In genomic region chr17:75595919-75596310, GRCh38 we compare ENCODE assay signal across 18 cellular contexts. TPM values are rescaled to one million over a fixed set of nuclear protein-coding genes. Genes with fewer than 3 reads are reported as not detected.
DNase-seq lines count a peak whose midpoint lies in the region; ATAC-seq, FAIRE-seq and TF ChIP-seq lines count a peak whose summit lies in the region.
"Had no signal": no experiment of that assay in that cellular context is flagged by ENCODE, and none has a peak within 500 bp of the region (broad histone marks: within the 10 kb centered on the region; RNA-seq: fewer than 3 reads in every experiment).

No MANE protein-coding gene starts in this region.

- BruUV-seq in K562 (replicated peaks; lab: Mats Ljungman, UMichigan), result no TSS peak

- in situ Hi-C loops in K562 (cut with MboI), result no loop called here

- H3K4me2 ChIP-seq in A549 (no peak overlapping the region), K562 (ENCODE audit: insufficient read depth, low read length) (no peak overlapping the region)
- H3K4me2 ChIP-seq: BLaER1 had no signal

- H3K27me3 ChIP-seq in K562 (ENCODE audit: control insufficient read depth in 2 of 2, insufficient read depth in 2 of 2, low read length in 2 of 2), result peaks cover 4 to 27% of the 10 kb centered on the region in 2 experiments; a peak in 4 of 5 replicates
- H3K27me3 ChIP-seq: BLaER1 had no signal

- intact Hi-C loops in K562 (cut with micrococcal nuclease), result no loop called here

- peaks cover 8% of the 10 kb centered on the region for H3K4me1 ChIP-seq in A549
- peaks cover 0 to 25% of the 10 kb centered on the region in 2 experiments; a peak in 2 of 5 replicates for H3K4me1 ChIP-seq in K562 (replicated peaks in 1 of 2; ENCODE audit: control insufficient read depth in 2 of 2, insufficient read depth in 2 of 2, low read length in 2 of 2)
- H3K4me1 ChIP-seq: Caco-2 had no signal

- no peak for TF ChIP-seq CTCF in A549 (IDR thresholded peaks at IDR 0.05)
- TF ChIP-seq CTCF in K562 (IDR thresholded peaks at IDR 0.05 in 2 of 3, conservative IDR thresholded peaks at IDR 0.05 in 1 of 3; ENCODE audit: insufficient read depth in 2 of 3, low read depth in 1 of 3, low read length in 3 of 3), result no peak

- no peak for ATAC-seq in A549
- ATAC-seq in K562, result no peak
- ATAC-seq: CD8-positive, alpha-beta T cell had no signal

- TF ChIP-seq EP300 in A549 (IDR thresholded peaks at IDR 0.05), result no peak
- no peak for TF ChIP-seq EP300 in K562 (IDR thresholded peaks at IDR 0.05; ENCODE audit: low read length)

- peak overlapping the region in 1 of 2 experiments; percentile 36; a peak in 1 of 4 replicates for H3K9ac ChIP-seq in K562 (ENCODE audit: insufficient read depth in 1 of 2, low read depth in 2 of 2, low read length in 2 of 2)
- H3K9ac ChIP-seq: BLaER1, GM23248 had no signal

- TF ChIP-seq RAD21 in A549 (conservative IDR thresholded peaks at IDR 0.05 in 1 of 2, IDR thresholded peaks at IDR 0.05 in 1 of 2) (no peak), K562 (CRISPR knock-in tag; conservative IDR thresholded peaks at IDR 0.05 in 1 of 2, IDR thresholded peaks at IDR 0.05 in 1 of 2) (no peak)

- FAIRE-seq in A549 (lab: Jason Lieb, UNC), result no peak
- FAIRE-seq in H54 (lab: Jason Lieb, UNC), result no peak
- no peak for FAIRE-seq in K562 (lab: Jason Lieb, UNC)
- FAIRE-seq: G401.6, GM12892 had no signal

- DNase-seq in A549 (ENCODE audit: low read depth in 1 of 2, low spot score in 1 of 2) (no peak), H54 (ENCODE audit: insufficient read length, low spot score) (no peak), K562 (ENCODE audit: extremely low read depth in 1 of 4, low spot score in 3 of 4) (no peak), SIG-M5 treated with dmso at 0.1 percent for 504 hours (lab: John Stamatoyannopoulos, UW; ENCODE audit: unreplicated experiment) (no peak), NCI-H82 treated with DMSO at 0.1 percent for 48 hours (lab: John Stamatoyannopoulos, UW; ENCODE audit: unreplicated experiment) (no peak)
- DNase-seq in activated naive CD4-positive, alpha-beta T cell (lab: John Stamatoyannopoulos, UW), result no peak
- DNase-seq: Caco-2; CD4-positive, CD25-positive, alpha-beta regulatory T cell; DMS153; DND-41; GM23248 had no signal

- H3K9me3 ChIP-seq in A549 (no peaks in the 10 kb centered on the region), K562 (replicated peaks; ENCODE audit: control insufficient read depth, insufficient read depth, low read depth, low read length) (no peaks in the 10 kb centered on the region)
- H3K9me3 ChIP-seq: BLaER1, Caco-2 had no signal

- H3K27ac ChIP-seq in A549 (peak overlapping the region in 1 of 2 experiments; percentile 41; a peak in 1 of 6 replicates), K562 (ENCODE audit: extremely low read depth, low read depth, low read length) (no peak overlapping the region)
- H3K27ac ChIP-seq: BLaER1, C4-2B, GM23248 had no signal

- H4K20me1 ChIP-seq in K562 (replicated peaks; ENCODE audit: control insufficient read depth, insufficient read depth, low read length), result no peaks in the 10 kb centered on the region

- WGBS in A549 (ENCODE audit: missing lambda C conversion rate), result 65% methylated on average over 6 of the region's 6 CpGs
- WGBS in K562 (ENCODE audit: insufficient coverage, low coverage, missing lambda C conversion rate), result 3% methylated on average over 5 of the region's 6 CpGs

- H3K4me3 ChIP-seq in A549 (no peak overlapping the region), K562 (no peak overlapping the region)
- H3K4me3 ChIP-seq: BLaER1, GM23248 had no signal

- H3K79me2 ChIP-seq in K562 (ENCODE audit: control insufficient read depth, insufficient read depth, low read length), result no peaks in the 10 kb centered on the region

- TF ChIP-seq POLR2A in A549 (IDR thresholded peaks at IDR 0.05; ENCODE audit: low read length), result no peak
- 0 out of 2 replicates have a peak, but pooled peaks have one; percentile 15 for TF ChIP-seq POLR2A in H54 (IDR thresholded peaks at IDR 0.05; ENCODE audit: low read depth, low read length)
- no peak for TF ChIP-seq POLR2A in K562 (conservative IDR thresholded peaks at IDR 0.05)

- H2AFZ ChIP-seq in K562 (ENCODE audit: low read depth, low read length), result no peak overlapping the region
- H2AFZ ChIP-seq: GM23248 had no signal

- CTCF ChIA-PET in A549 (lab: Yijun Ruan, JAX), result interaction anchor here (0.7 to 29.9 kb wide), 6 partner anchors 27 to 388 kb away, joined by 3 to 926 read pairs (median 4); partner anchors contain the start of genes SMIM5 and TSEN54
- CTCF ChIA-PET in K562 (lab: Yijun Ruan, JAX; ENCODE audit: low intra/inter-chr PET ratio), result no interaction called here

- no peaks in the 10 kb centered on the region for H3K36me3 ChIP-seq in K562 (ENCODE audit: control insufficient read depth, insufficient read depth, low read length)

- POLR2A ChIA-PET in A549 (lab: Yijun Ruan, JAX), result no interaction called here
- POLR2A ChIA-PET in K562 (lab: Yijun Ruan, JAX), result interaction anchor here (0.6 kb wide), 1 partner anchor 592 kb away, joined by 3 read pairs; no protein-coding TSS in a partner anchor

- H3K9me1 ChIP-seq in K562 (ENCODE audit: control insufficient read depth, insufficient read depth, low read length), result no peaks in the 10 kb centered on the region

TF ChIP-seq in A549, 52 proteins besides CTCF, POLR2A, EP300 and RAD21:
- TF ChIP-seq FOSL2 (IDR thresholded peaks at IDR 0.05) (no peak), FOSL2 (CRISPR knock-in tag; IDR thresholded peaks at IDR 0.05) (no peak), MAFK (IDR thresholded peaks at IDR 0.05; ENCODE audit: partially characterized antibody) (peak; percentile 20), HEYL (CRISPR knock-in tag; IDR thresholded peaks at IDR 0.05) (no peak), ZFP36 (IDR thresholded peaks at IDR 0.05; ENCODE audit: borderline replicate concordance, partially characterized antibody) (peak; percentile 87)

RNA-seq across cellular contexts. Expression of gene MYO15B, which starts 8.3 kb away (rescaled TPM):
- polyA plus RNA-seq in A549 (2011; rRNA removed) (12.4 and 17.7 TPM in 2 replicates), A549 (2017; fragmentation: RNase III; extraction: RNeasy Plus Mini Kit Qiagen cat#74134 plus additional on column Dnase treatment) (27.4 to 33.9 TPM (median 33.5 TPM) in 3 replicates), K562 (2011; rRNA removed) (0.82 and 1.2 TPM in 2 replicates), K562 (2014; fragmentation: Illumina TruSeq; extraction: Trizol) (0.12 and 0.76 TPM in 2 replicates), K562 (2014; fragmentation: Nextera tagmentation; extraction: Ambion mirVana) (not detected), K562 (2014; rRNA removed) (0.98 and 1.5 TPM in 2 replicates)
- 14.1 and 16.2 TPM in 2 replicates for polyA plus RNA-seq in A549 (2012; cell fraction: cytosol; rRNA removed)
- polyA plus RNA-seq in A549 (2012; cell fraction: nucleus; rRNA removed), result 120 and 145 TPM in 2 replicates
- polyA minus RNA-seq in A549 (2011; rRNA and poly(A)+ RNA removed), result 21.2 and 21.5 TPM in 2 replicates
- 8.9 and 39.4 TPM in 2 replicates for total RNA-seq in K562 (2011; cell fraction: chromatin; rRNA removed; ENCODE audit: low replicate concordance)
- total RNA-seq in K562 (2011; cell fraction: nucleolus; rRNA removed), result 22.5 and 24.7 TPM in 2 replicates
- total RNA-seq in K562 (2011; cell fraction: nucleoplasm; rRNA removed), result 11.1 and 14.7 TPM in 2 replicates
- total RNA-seq in K562 (2014; rRNA removed) (0.05 and 0.24 TPM in 2 replicates), K562 (2014; rRNA removed; fragmentation: Illumina TruSeq; extraction: Trizol) (1.2 TPM in 1 of 2 replicates, not detected in the other), K562 (2015; rRNA removed; fragmentation: Illumina TruSeq; extraction: Trizol) (0.83 TPM in 2 replicates), K562 (2021) (1.5 and 3.1 TPM in 2 replicates)
- 0.39 and 0.49 TPM in 2 replicates for polyA plus RNA-seq in K562 (2011; cell fraction: cytosol; rRNA removed)
- polyA plus RNA-seq in K562 (2011; cell fraction: nucleus; rRNA removed), result 15.0 and 17.9 TPM in 2 replicates
- polyA plus RNA-seq in K562 (2012), result 1.2 and 10.8 TPM in 2 replicates
- 0.70 and 1.0 TPM in 2 replicates for polyA minus RNA-seq in K562 (2011; rRNA and poly(A)+ RNA removed)
- polyA minus RNA-seq in K562 (2011; cell fraction: cytosol; rRNA and poly(A)+ RNA removed), result not detected in 2 replicates
- polyA minus RNA-seq in K562 (2011; cell fraction: nucleus; rRNA and poly(A)+ RNA removed), result 7.7 and 8.5 TPM in 2 replicates

RNA-seq across cellular contexts. Expression of gene SMIM5, which starts 37.3 kb away (rescaled TPM):
- polyA plus RNA-seq in A549 (2011; rRNA removed), result 0.25 and 0.30 TPM in 2 replicates
- polyA plus RNA-seq in A549 (2012; cell fraction: cytosol; rRNA removed), result 0.10 and 0.25 TPM in 2 replicates
- 0.86 and 0.97 TPM in 2 replicates for polyA plus RNA-seq in A549 (2012; cell fraction: nucleus; rRNA removed)
- polyA plus RNA-seq in A549 (2017; fragmentation: RNase III; extraction: RNeasy Plus Mini Kit Qiagen cat#74134 plus additional on column Dnase treatment), result 0.15 to 0.33 TPM (median 0.20 TPM) in 3 replicates
- polyA minus RNA-seq in A549 (2011; rRNA and poly(A)+ RNA removed), result 0.19 and 0.21 TPM in 2 replicates
- 0.16 TPM in 1 of 2 replicates, not detected in the other for total RNA-seq in K562 (2011; cell fraction: chromatin; rRNA removed; ENCODE audit: low replicate concordance)
- 0.13 TPM in 1 of 2 replicates, not detected in the other for total RNA-seq in K562 (2011; cell fraction: nucleolus; rRNA removed)
- total RNA-seq in K562 (2011; cell fraction: nucleoplasm; rRNA removed), result not detected in 2 replicates
- total RNA-seq in K562 (2014; rRNA removed), result not detected in 2 replicates
- not detected in 2 replicates for total RNA-seq in K562 (2014; rRNA removed; fragmentation: Illumina TruSeq; extraction: Trizol)
- not detected in 2 replicates for total RNA-seq in K562 (2015; rRNA removed; fragmentation: Illumina TruSeq; extraction: Trizol)
- not detected in 2 replicates for total RNA-seq in K562 (2021)
- not detected in 2 replicates for polyA plus RNA-seq in K562 (2011; rRNA removed)
- polyA plus RNA-seq in K562 (2011; cell fraction: cytosol; rRNA removed), result 0.04 TPM in 1 of 2 replicates, not detected in the other
- not detected in 2 replicates for polyA plus RNA-seq in K562 (2011; cell fraction: nucleus; rRNA removed)
- 0.14 and 0.17 TPM in 2 replicates for polyA plus RNA-seq in K562 (2012)
- polyA plus RNA-seq in K562 (2014; fragmentation: Illumina TruSeq; extraction: Trizol), result not detected in 2 replicates
- polyA plus RNA-seq in K562 (2014; fragmentation: Nextera tagmentation; extraction: Ambion mirVana), result not detected
- polyA plus RNA-seq in K562 (2014; rRNA removed), result 0.08 TPM in 1 of 2 replicates, not detected in the other
- polyA minus RNA-seq in K562 (2011; rRNA and poly(A)+ RNA removed), result not detected in 2 replicates
- not detected in 2 replicates for polyA minus RNA-seq in K562 (2011; cell fraction: cytosol; rRNA and poly(A)+ RNA removed)
- polyA minus RNA-seq in K562 (2011; cell fraction: nucleus; rRNA and poly(A)+ RNA removed), result not detected in 2 replicates
- total RNA-seq: GM23248, H4 had no signal
- polyA plus RNA-seq: AG04450 had no signal

Comparison
In these comparisons a context has a peak if more than half of its experiments do, and no peak if none do; other contexts are left out.
1. Of the 35 proteins assayed by ChIP-seq in both K562 and A549: peak only in K562: none; only in A549: MAFK; in both: ZFP36; in neither: 33.